In the genomic region with DNA sequence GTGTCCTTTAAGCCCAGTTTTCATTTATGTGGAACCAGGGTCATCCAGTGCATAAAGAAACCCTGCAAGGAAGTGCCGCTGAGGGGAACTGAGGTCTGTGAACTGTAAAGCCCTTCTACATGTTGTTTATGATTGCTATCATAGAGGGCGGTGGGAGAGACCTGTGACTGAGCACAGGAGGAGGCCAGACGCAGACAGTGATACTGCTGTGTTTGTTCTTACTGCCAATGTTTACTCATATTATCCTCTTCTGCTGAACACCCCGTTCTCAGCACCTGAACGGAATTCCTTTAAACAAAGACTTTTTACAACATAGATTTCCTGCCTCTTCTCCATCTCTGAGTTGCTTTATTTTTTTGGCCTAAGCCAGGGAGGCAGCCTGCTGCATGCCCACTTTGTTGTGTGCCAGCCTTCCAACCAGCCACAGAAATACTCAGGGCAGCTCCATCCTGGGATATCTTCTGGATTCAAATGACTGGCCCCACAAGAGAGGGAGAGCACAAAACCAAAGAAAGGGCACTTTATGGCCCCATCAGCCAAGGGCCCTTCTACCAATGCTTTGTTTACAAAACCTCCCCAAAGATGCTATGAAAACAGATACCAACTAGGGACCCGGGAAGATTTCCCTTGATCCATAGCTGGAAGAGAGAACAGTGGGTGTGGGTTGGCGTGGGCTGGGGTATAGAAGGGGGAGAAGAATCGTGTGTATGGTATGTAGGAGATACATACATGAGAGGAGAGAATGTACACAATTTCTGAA, we compare ENCODE assay signal across 11 cellular contexts. TPM values are rescaled to one million over a fixed set of nuclear protein-coding genes. Genes with fewer than 3 reads are reported as not detected.
DNase-seq lines count a peak whose midpoint lies in the region; ATAC-seq, FAIRE-seq and TF ChIP-seq lines count a peak whose summit lies in the region.
"Had no signal": no experiment of that assay in that cellular context is flagged by ENCODE, and none has a peak within 500 bp of the region (broad histone marks: within the 10 kb centered on the region; RNA-seq: fewer than 3 reads in every experiment).

No MANE protein-coding gene starts in this region.

- CTCF ChIA-PET in CD4-positive, alpha-beta T cell (lab: Charles Lee), result no interaction called here
- CTCF ChIA-PET in HEK293 (lab: Yijun Ruan, JAX), result interaction anchor here (1.1 kb wide), 2 partner anchors 164 to 200 kb away, joined by 3 read pairs; no protein-coding TSS in a partner anchor

- no peak for FAIRE-seq in pancreas (lab: Jason Lieb, UNC)
- no peak for FAIRE-seq in urothelium cell line (lab: Jason Lieb, UNC)
- FAIRE-seq: small intestine had no signal

- H3K9me3 Mint-ChIP-seq in CD4-positive, alpha-beta T cell, result no peaks in the 10 kb centered on the region
- H3K9me3 Mint-ChIP-seq in nephron progenitor cell, result no peaks in the 10 kb centered on the region
- H3K9me3 Mint-ChIP-seq: activated T-cell treated with anti-CD3 and anti-CD28 coated beads, Interleukin-2, amount 50 U/mL, for 4 hours had no signal

- no peaks in the 10 kb centered on the region for H3K9me3 ChIP-seq in CD4-positive, alpha-beta T cell (ENCODE audit: control insufficient read depth, low read length)
- H3K9me3 ChIP-seq in HEK293 (ENCODE audit: control insufficient read depth, insufficient read depth, low read depth, low read length) (no peaks in the 10 kb centered on the region), breast epithelium (no peaks in the 10 kb centered on the region), pancreas (no peaks in the 10 kb centered on the region)

- H3K4me3 ChIP-seq in HEK293 (ENCODE audit: low read depth, low read length), result no peak overlapping the region
- H3K4me3 ChIP-seq in breast epithelium, result peak overlapping the region in 1 of 3 donors; percentile 76
- H3K4me3 ChIP-seq in pancreas, result no peak overlapping the region

- TF ChIP-seq POLR2A in breast epithelium (IDR thresholded peaks at IDR 0.05), result no peak

- H3K27ac ChIP-seq in CD4-positive, alpha-beta T cell (ENCODE audit: low read depth, low read length), result no peak overlapping the region
- no peak overlapping the region for H3K27ac ChIP-seq in HEK293 (ENCODE audit: extremely low read depth, low read depth, low read length)
- H3K27ac ChIP-seq in breast epithelium, result peak overlapping the region; percentile 69 to 74
- H3K27ac ChIP-seq in pancreas, result no peak overlapping the region

- H3K4me1 ChIP-seq in HEK293 (ENCODE audit: control insufficient read depth, insufficient read depth, low read length) (no peaks in the 10 kb centered on the region), breast epithelium (no peaks in the 10 kb centered on the region), pancreas (no peaks in the 10 kb centered on the region)

- ATAC-seq in CD4-positive, alpha-beta T cell (ENCODE audit: poor library complexity), result no peak
- ATAC-seq in pancreas, result no peak

- H3K27ac Mint-ChIP-seq in CD4-positive, alpha-beta T cell, result no peak overlapping the region
- no peak overlapping the region for H3K27ac Mint-ChIP-seq in nephron progenitor cell

- POLR2A ChIA-PET in CD4-positive, alpha-beta T cell (lab: Charles Lee), result no interaction called here
- POLR2A ChIA-PET in HEK293 (lab: Yijun Ruan, JAX), result no interaction called here

- no peaks in the 10 kb centered on the region for H3K36me3 Mint-ChIP-seq in CD4-positive, alpha-beta T cell (ENCODE audit: low read depth)
- H3K36me3 Mint-ChIP-seq in nephron progenitor cell (ENCODE audit: low read depth), result no peaks in the 10 kb centered on the region

- peaks cover 5% of the 10 kb centered on the region for H3K4me1 Mint-ChIP-seq in CD4-positive, alpha-beta T cell (ENCODE audit: low read depth)
- peaks cover 31% of the 10 kb centered on the region for H3K4me1 Mint-ChIP-seq in nephron progenitor cell

- peak overlapping the region; percentile 44 for H3K4me3 Mint-ChIP-seq in CD4-positive, alpha-beta T cell
- H3K4me3 Mint-ChIP-seq in nephron progenitor cell, result peak overlapping the region; percentile 56
- H3K4me3 Mint-ChIP-seq: activated T-cell treated with anti-CD3 and anti-CD28 coated beads, Interleukin-2, amount 50 U/mL, for 4 hours had no signal

- no peaks in the 10 kb centered on the region for H3K36me3 ChIP-seq in HEK293 (ENCODE audit: control insufficient read depth in 2 of 2, insufficient read depth in 1 of 2, low read length in 2 of 2)
- H3K36me3 ChIP-seq in breast epithelium, result no peaks in the 10 kb centered on the region
- no peaks in the 10 kb centered on the region for H3K36me3 ChIP-seq in pancreas

- 35 to 36% methylated on average over 8 of the region's 8 CpGs for WGBS in pancreas, 2 donors

- no peak for TF ChIP-seq CTCF in CD4-positive, alpha-beta T cell (IDR thresholded peaks at IDR 0.05)
- no peak for TF ChIP-seq CTCF in HEK293 (tag by site-specific recombination; IDR thresholded peaks at IDR 0.05)
- TF ChIP-seq CTCF in breast epithelium (IDR thresholded peaks at IDR 0.05), result no peak
- no peak for TF ChIP-seq CTCF in nephron progenitor cell (IDR thresholded peaks at IDR 0.05)
- TF ChIP-seq CTCF in pancreas (IDR thresholded peaks at IDR 0.05), result no peak

- peaks cover 57% of the 10 kb centered on the region for H3K27me3 Mint-ChIP-seq in CD4-positive, alpha-beta T cell
- peaks cover 69% of the 10 kb centered on the region for H3K27me3 Mint-ChIP-seq in nephron progenitor cell (ENCODE audit: low read depth, poor library complexity)

- intact Hi-C loops in CD4-positive, alpha-beta T cell (cut with DNase I, micrococcal nuclease), result no loop called here
- intact Hi-C loops in breast epithelium (cut with DNase I; ENCODE audit: low total_unique reads) (no loop called here), pancreas (cut with DNase I) (no loop called here)

- H3K27me3 ChIP-seq in CD4-positive, alpha-beta T cell (ENCODE audit: control insufficient read depth, insufficient read depth, low read length), result peaks cover 35% of the 10 kb centered on the region
- no peaks in the 10 kb centered on the region for H3K27me3 ChIP-seq in breast epithelium
- H3K27me3 ChIP-seq in pancreas, result no peaks in the 10 kb centered on the region

- DNase-seq in CD4-positive, alpha-beta T cell, result no peak
- DNase-seq in breast epithelium (ENCODE audit: low spot score in 2 of 2), result peak in 1 of 2 donors; percentile 22
- no peak for DNase-seq in nephron progenitor cell
- no peak for DNase-seq in activated CD4-positive, CD25-positive, alpha-beta regulatory T cell treated with anti-CD3 and anti-CD28 coated beads, Interleukin-2, amount 50 U/mL, for 72 hours
- DNase-seq in pancreas, result no peak
- DNase-seq in urothelium cell line (ENCODE audit: low spot score), result no peak
- DNase-seq in SKM-1 (lab: John Stamatoyannopoulos, UW; ENCODE audit: unreplicated experiment), result no peak
- DNase-seq: activated T-cell treated with anti-CD3 and anti-CD28 coated beads, Interleukin-2, amount 50 U/mL, for 4 hours; NCI-H1048; small intestine had no signal

TF ChIP-seq in HEK293, 187 proteins besides CTCF, POLR2A, EP300 and RAD21:
- TF ChIP-seq ZNF585B (tag by site-specific recombination; IDR thresholded peaks at IDR 0.05) (no peak), GLIS1 (tag by site-specific recombination; IDR thresholded peaks at IDR 0.05) (peak; percentile 83), ZIC2 (tag by site-specific recombination; IDR thresholded peaks at IDR 0.05) (peak; percentile 55), ZFHX2 (tag by site-specific recombination; conservative IDR thresholded peaks at IDR 0.05) (0 out of 2 replicates have a peak, but pooled peaks have one; percentile 24)

RNA-seq across cellular contexts. Expression of a gene that starts 1.1 kb away (rescaled TPM):
- total RNA-seq in CD4-positive, alpha-beta T cell, result under 1 TPM in 1 of 2 experiments, not detected in 1; 0.08 TPM
- 10 to 100 TPM; 14.7 to 25.9 (median 16.4) TPM for total RNA-seq in breast epithelium
- total RNA-seq in pancreas, result 1 to 10 TPM; 2.0 to 8.9 (median 4.3) TPM
- 1 to 10 TPM; 4.7 to 5.5 TPM for polyA plus RNA-seq in pancreas

Comparison
In these comparisons a context has a peak if more than half of its experiments do, and no peak if none do; other contexts are left out.
1. H3K27ac ChIP-seq: peak in breast epithelium (2 of 2); none in CD4-positive, alpha-beta T cell (single experiment), HEK293 (single experiment) and pancreas (0 of 4).